Comparison of ENCODE assay signal across 27 cellular contexts in genomic region chr13:86906458-86906857, GRCh38.
DNase-seq lines count a peak whose midpoint lies in the region; ATAC-seq and TF ChIP-seq lines count a peak whose summit lies in the region.
"Had no signal": no experiment of that assay in that cellular context is flagged by ENCODE, and none has a peak within 500 bp of the region (broad histone marks: within the 10 kb centered on the region; RNA-seq: fewer than 3 reads in every experiment).

No MANE protein-coding gene starts in this region.

- no peak overlapping the region for H3K4me2 ChIP-seq in mesendoderm (ENCODE audit: low read length)
- H3K4me2 ChIP-seq: BLaER1 had no signal

- H3K27ac ChIP-seq in mesendoderm (ENCODE audit: low read depth, low read length), result peak overlapping the region; percentile 69
- H3K27ac ChIP-seq: BLaER1, brain microvascular endothelial cell, pancreas, skin epidermis, upper lobe of left lung had no signal

- no peak overlapping the region for H3K4me3 ChIP-seq in epithelial cell of esophagus (ENCODE audit: low read length)
- no peak overlapping the region for H3K4me3 ChIP-seq in mesendoderm (ENCODE audit: low read length)
- H3K4me3 ChIP-seq: BLaER1, lung, pancreas, skin epidermis, upper lobe of left lung had no signal

- no peak for TF ChIP-seq CTCF in epithelial cell of esophagus (IDR thresholded peaks at IDR 0.05; ENCODE audit: insufficient read depth, low read depth, low read length, missing control alignments)

- H2BK5ac ChIP-seq in mesendoderm (ENCODE audit: low read length), result peak overlapping the region; percentile 56

- H3K56ac ChIP-seq in mesendoderm (ENCODE audit: low read length), result no peak overlapping the region

- no peak overlapping the region for H2AK5ac ChIP-seq in mesendoderm (ENCODE audit: low read length)

- no peaks in the 10 kb centered on the region for H3K27me3 ChIP-seq in mesendoderm (ENCODE audit: insufficient read depth, low read length, poor library complexity)
- H3K27me3 ChIP-seq: BLaER1, brain microvascular endothelial cell, pancreas, upper lobe of left lung had no signal

- no peak overlapping the region for H2BK120ac ChIP-seq in mesendoderm (ENCODE audit: low read depth, low read length)

- DNase-seq in ELR (ENCODE audit: low read depth) (peak; percentile 76), NCI-H82 (lab: John Stamatoyannopoulos, UW) (peak; percentile 94), epithelial cell of esophagus (ENCODE audit: low read depth) (peak; percentile 36), mesendoderm (peak; percentile 79), cerebellum (ENCODE audit: low spot score) (no peak)
- DNase-seq: activated CD4-positive, alpha-beta memory T cell treated with anti-CD3 and anti-CD28 coated beads, Interleukin-2, amount 10 ng/mL, durations not matched to agents 7 days and 5 days; activated CD8-positive, alpha-beta memory T cell treated with anti-CD3 and anti-CD28 coated beads, Interleukin-2, amount 50 U/mL, for 4 hours; activated naive CD4-positive, alpha-beta T cell treated with Interleukin-2 at 50 U/mL for 16 hours; brain microvascular endothelial cell; GDM1; HCEC 1CT; head of caudate nucleus; NCI-H2107; NCI-H446 treated with DMSO at 0.1 percent for 48 hours; nephron progenitor cell; OCI-M1; pancreas; retina; stimulated activated naive CD4-positive, alpha-beta T cell; T-helper 2 cell; upper lobe of left lung had no signal

- peak overlapping the region; percentile 51 for H3K18ac ChIP-seq in mesendoderm (ENCODE audit: low read length)

- ATAC-seq in GM18907 (IDR thresholded peaks at IDR 0.05; ENCODE audit: unreplicated experiment), result no peak
- ATAC-seq in HG03520 (IDR thresholded peaks at IDR 0.05; ENCODE audit: unreplicated experiment), result no peak
- no peak for ATAC-seq in esophagus mucosa
- ATAC-seq: pancreas had no signal

- H2BK15ac ChIP-seq in mesendoderm (replicated peaks; ENCODE audit: low read depth), result peak overlapping the region; percentile 74

- H3K4ac ChIP-seq in mesendoderm (ENCODE audit: low read depth, low read length), result no peak overlapping the region

- no peak overlapping the region for H3K9ac ChIP-seq in mesendoderm (ENCODE audit: low read length)
- H3K9ac ChIP-seq: BLaER1 had no signal

- no peaks in the 10 kb centered on the region for H3K79me1 ChIP-seq in mesendoderm (ENCODE audit: low read length)

- WGBS in mesendoderm (ENCODE audit: extremely low coverage, insufficient coverage, low lambda C conversion rate), result no CpG with 5 or more reads among the region's 5 CpGs

- no peaks in the 10 kb centered on the region for H3K79me2 ChIP-seq in mesendoderm (ENCODE audit: control insufficient read depth, insufficient read depth, low read length)

- no peaks in the 10 kb centered on the region for H3K36me3 ChIP-seq in mesendoderm (ENCODE audit: control insufficient read depth, insufficient read depth, low read length)
- H3K36me3 ChIP-seq: BLaER1, brain microvascular endothelial cell, pancreas, upper lobe of left lung had no signal

- H4K5ac ChIP-seq in mesendoderm (ENCODE audit: low read length), result no peak overlapping the region

- H3K4me1 ChIP-seq in mesendoderm (ENCODE audit: control insufficient read depth, low read depth, low read length), result peaks cover 4% of the 10 kb centered on the region
- H3K4me1 ChIP-seq: BLaER1, pancreas, upper lobe of left lung had no signal

- H3K23ac ChIP-seq in mesendoderm (ENCODE audit: low read length), result no peak overlapping the region

- H4K8ac ChIP-seq in mesendoderm (ENCODE audit: low read depth, low read length), result no peak overlapping the region
